8 cellular contexts compared by ENCODE assay signal in the genomic region with DNA sequence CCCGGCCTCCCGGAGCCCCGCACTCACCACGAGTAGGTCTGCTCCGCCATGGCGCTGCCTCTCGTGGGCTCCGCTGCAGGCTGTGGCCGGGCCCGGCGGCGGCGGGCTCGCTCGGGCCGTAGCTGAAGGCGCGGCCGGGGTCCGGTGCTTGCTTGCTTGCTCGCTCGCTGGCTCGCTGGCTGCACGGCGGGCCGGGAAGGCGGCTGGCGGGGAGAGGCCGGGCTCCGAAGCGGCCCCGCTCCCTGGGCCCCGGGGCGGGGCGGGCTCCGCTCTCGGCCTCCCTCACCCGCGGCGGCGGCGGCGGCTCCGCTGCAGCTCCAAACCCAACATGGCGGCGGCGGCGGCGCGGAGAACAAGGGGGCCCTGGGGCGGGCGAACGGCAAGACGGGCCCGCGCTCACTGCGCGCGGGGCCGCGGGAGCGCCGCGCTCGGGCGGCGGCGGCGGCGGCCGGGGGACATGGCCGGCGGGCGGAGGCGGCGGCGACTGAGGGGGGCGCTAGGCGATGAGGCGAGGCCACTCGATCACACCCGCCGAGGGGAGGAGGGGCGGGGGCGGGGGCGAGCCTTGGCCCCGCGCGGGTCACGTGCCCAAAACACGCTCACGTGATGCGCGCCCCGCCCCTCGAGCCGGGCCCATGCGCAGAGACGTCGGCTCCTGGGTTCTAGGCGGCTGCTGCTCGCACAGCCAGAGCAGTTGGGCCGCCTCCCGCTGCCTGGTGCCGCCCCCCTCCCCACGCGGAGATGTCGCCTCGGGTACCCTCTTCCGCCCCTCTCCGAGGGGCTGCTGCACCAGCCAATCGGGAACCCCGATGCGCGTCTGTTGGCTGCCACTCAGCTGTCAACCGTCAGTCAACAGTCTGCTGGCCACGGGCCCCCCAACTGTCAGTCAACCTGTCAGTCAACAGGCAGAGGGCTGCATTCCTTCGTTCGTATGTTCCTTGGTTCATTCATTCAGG. TPM values are rescaled to one million over a fixed set of nuclear protein-coding genes. Genes with fewer than 3 reads are reported as not detected.
DNase-seq lines count a peak whose midpoint lies in the region; ATAC-seq and TF ChIP-seq lines count a peak whose summit lies in the region.

A gene with protein sequence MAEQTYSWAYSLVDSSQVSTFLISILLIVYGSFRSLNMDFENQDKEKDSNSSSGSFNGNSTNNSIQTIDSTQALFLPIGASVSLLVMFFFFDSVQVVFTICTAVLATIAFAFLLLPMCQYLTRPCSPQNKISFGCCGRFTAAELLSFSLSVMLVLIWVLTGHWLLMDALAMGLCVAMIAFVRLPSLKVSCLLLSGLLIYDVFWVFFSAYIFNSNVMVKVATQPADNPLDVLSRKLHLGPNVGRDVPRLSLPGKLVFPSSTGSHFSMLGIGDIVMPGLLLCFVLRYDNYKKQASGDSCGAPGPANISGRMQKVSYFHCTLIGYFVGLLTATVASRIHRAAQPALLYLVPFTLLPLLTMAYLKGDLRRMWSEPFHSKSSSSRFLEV (minus strand): TSS at position 541 of the 956 bp plus-strand sequence. CDS start 491 bp downstream, at position 50.

- peaks cover 9% of the 10 kb centered on the region for H3K36me3 ChIP-seq in OCI-LY3 (replicated peaks; ENCODE audit: low read depth, low read length)
- no peaks in the 10 kb centered on the region for H3K36me3 ChIP-seq in mucosa of descending colon (ENCODE audit: low read depth)

- DNase-seq in DMS 273 (lab: John Stamatoyannopoulos, UW; ENCODE audit: unreplicated experiment) (peak; percentile 93), activated T-cell treated with anti-CD3 and anti-CD28 coated beads for 4 hours (peak; percentile 93), epithelial cell of esophagus (ENCODE audit: low read depth) (peak; percentile 87), mucosa of descending colon (peak; percentile 95 to 98 (median 97))
- peak; percentile 91 to 93 for DNase-seq in stimulated activated CD8-positive, alpha-beta memory T cell treated with anti-CD3 and anti-CD28 coated beads, Interleukin-2, amount 100 ng/mL, for 48 hours (ENCODE audit: low read depth in 2 of 2)

- peaks cover 26% of the 10 kb centered on the region for H4K20me1 ChIP-seq in OCI-LY3 (ENCODE audit: insufficient read depth, low read length)

- H3K79me2 ChIP-seq in OCI-LY3 (ENCODE audit: low read length) = peaks cover 49% of the 10 kb centered on the region

- no peaks in the 10 kb centered on the region for H3K36me3 Mint-ChIP-seq in IgD-negative memory B cell

- H3K27me3 ChIP-seq in OCI-LY3 (ENCODE audit: low read depth, low read length) = no peaks in the 10 kb centered on the region

- no peaks in the 10 kb centered on the region for H3K27me3 Mint-ChIP-seq in IgD-negative memory B cell

- intact Hi-C loops in mucosa of descending colon (cut with DNase I, micrococcal nuclease) = no loop called here

- H3K4me1 ChIP-seq in OCI-LY3 (ENCODE audit: low read length) = peaks cover 19% of the 10 kb centered on the region
- H3K4me1 ChIP-seq in mucosa of descending colon (ENCODE audit: low read depth) = peaks cover 12% of the 10 kb centered on the region

- H3K4me3 ChIP-seq in OCI-LY3 (ENCODE audit: low read length) (peak within 1 kb of the TSS; percentile 98), epithelial cell of esophagus (ENCODE audit: low read length) (peak within 1 kb of the TSS; percentile 94), mucosa of descending colon (peak within 1 kb of the TSS; percentile 94)

- H3K9me3 ChIP-seq in OCI-LY3 (ENCODE audit: insufficient read depth, low read length) = no peaks in the 10 kb centered on the region
- no peaks in the 10 kb centered on the region for H3K9me3 ChIP-seq in mucosa of descending colon

- no peaks in the 10 kb centered on the region for H3K9me3 Mint-ChIP-seq in IgD-negative memory B cell

- peak within 1 kb of the TSS; percentile 95 to 99 (median 98) for H3K27ac Mint-ChIP-seq in IgD-negative memory B cell

- peak within 1 kb of the TSS; percentile 98 for H3K4me2 ChIP-seq in OCI-LY3 (ENCODE audit: low read length)

- H3K27ac ChIP-seq in OCI-LY3 (ENCODE audit: low read length) = peak within 1 kb of the TSS; percentile 55

- H3K9ac ChIP-seq in OCI-LY3 (ENCODE audit: low read length) = peak within 1 kb of the TSS; percentile 91

- H2AFZ ChIP-seq in OCI-LY3 (ENCODE audit: low read depth, low read length) = peak within 1 kb of the TSS; percentile 19; the same call in 1 of the 2 replicates

- H3K4me3 Mint-ChIP-seq in IgD-negative memory B cell = peak within 1 kb of the TSS; percentile 99 to 100 (median 100)

- ATAC-seq in GM21529 (IDR thresholded peaks at IDR 0.05; ENCODE audit: unreplicated experiment) = peak; percentile 59
- peak; percentile 91 for ATAC-seq in mucosa of descending colon

- TF ChIP-seq CTCF in OCI-LY3 (IDR thresholded peaks at IDR 0.05; ENCODE audit: low read depth, low read length) (no peak), epithelial cell of esophagus (IDR thresholded peaks at IDR 0.05; ENCODE audit: insufficient read depth, low read depth, low read length, missing control alignments) (no peak), mucosa of descending colon (IDR thresholded peaks at IDR 0.05) (no peak)

- H3K4me1 Mint-ChIP-seq in IgD-negative memory B cell = peaks cover 22 to 31% (median 24%) of the 10 kb centered on the region in 3 donors

RNA-seq across cellular contexts. Expression of the gene that starts here (rescaled TPM):
- 18.6 TPM for polyA plus RNA-seq in IgD-negative memory B cell
- total RNA-seq in mucosa of descending colon = 10 to 100 TPM; 51.8 to 72.1 (median 65.6) TPM

Comparison
In these comparisons a context has a peak if more than half of its experiments do, and no peak if none do; other contexts are left out.
1. Peak in every context shown above with its lines: DNase-seq, ATAC-seq, H3K4me3 ChIP-seq and H3K27ac ChIP-seq.